ENCODE assay signal across 20 cellular contexts in genomic region chr6:15937582-15937981, GRCh38.
"Had no signal": no experiment of that assay in that cellular context is flagged by ENCODE, and none has a peak within 500 bp of the region (broad histone marks: within the 10 kb centered on the region; RNA-seq: fewer than 3 reads in every experiment).

No MANE protein-coding gene starts in this region.

- ATAC-seq: activated T-helper 17 cell treated with anti-CD3 and anti-CD28 coated beads, Interleukin-2, amount 50 U/mL, for 72 hours; left colon; naive thymus-derived CD8-positive, alpha-beta T cell; WTC11 had no signal

- H3K27me3 Mint-ChIP-seq: activated naive CD8-positive, alpha-beta T cell; activated T-helper 17 cell treated with anti-CD3 and anti-CD28 coated beads, Interleukin-2, amount 50 U/mL, for 72 hours; dendritic cell treated with granulocyte-macrophage colony-stimulating factor and Interleukin-4, amounts not matched to agents 40 ng/mL and 50 ng/mL, for 4 days; type B pancreatic cell had no signal

- H3K36me3 Mint-ChIP-seq: activated naive CD8-positive, alpha-beta T cell had no signal

- H3K4me1 Mint-ChIP-seq: WTC11 had no signal

- H3K4me3 Mint-ChIP-seq: activated naive CD8-positive, alpha-beta T cell; activated T-cell treated with anti-CD3 and anti-CD28 coated beads, Interleukin-2, amount 50 U/mL, for 24 hours; activated T-helper 17 cell treated with anti-CD3 and anti-CD28 coated beads, Interleukin-2, amount 50 U/mL, for 72 hours; dendritic cell treated with granulocyte-macrophage colony-stimulating factor and Interleukin-4, amounts not matched to agents 40 ng/mL and 50 ng/mL, for 4 days; naive thymus-derived CD8-positive, alpha-beta T cell; type B pancreatic cell; WTC11 had no signal

- H3K27ac Mint-ChIP-seq: activated naive CD8-positive, alpha-beta T cell; activated T-cell treated with anti-CD3 and anti-CD28 coated beads, Interleukin-2, amount 50 U/mL, for 24 hours; activated T-helper 17 cell treated with anti-CD3 and anti-CD28 coated beads, Interleukin-2, amount 50 U/mL, for 72 hours; dendritic cell treated with granulocyte-macrophage colony-stimulating factor and Interleukin-4, amounts not matched to agents 40 ng/mL and 50 ng/mL, for 4 days; naive thymus-derived CD8-positive, alpha-beta T cell; type B pancreatic cell; WTC11 had no signal

- DNase-seq: activated CD8-positive, alpha-beta memory T cell treated with anti-CD3 and anti-CD28 coated beads for 24 hours; activated CD8-positive, alpha-beta memory T cell treated with anti-CD3 and anti-CD28 coated beads, Interleukin-2, amount 50 U/mL, for 4 hours; activated naive CD4-positive, alpha-beta T cell; activated T-cell treated with anti-CD3 and anti-CD28 coated beads, Interleukin-2, amount 50 U/mL, for 24 hours; adrenal gland; brain microvascular endothelial cell; caudate nucleus; effector CD4-positive, alpha-beta T cell; foreskin fibroblast; left colon; mesendoderm; naive thymus-derived CD8-positive, alpha-beta T cell; stimulated activated CD4-positive, alpha-beta T cell treated with anti-CD3 and anti-CD28 coated beads, Interleukin-2, amount 100 ng/mL, for 48 hours; stimulated activated CD8-positive, alpha-beta memory T cell treated with anti-CD3 and anti-CD28 coated beads, Interleukin-4, amount 100 ng/mL, for 48 hours; stimulated activated naive CD4-positive, alpha-beta T cell had no signal

- H3K9me3 Mint-ChIP-seq: activated T-helper 17 cell treated with anti-CD3 and anti-CD28 coated beads, Interleukin-2, amount 50 U/mL, for 72 hours had no signal
